13 cellular contexts compared by ENCODE assay signal in genomic region chr6:56767892-56768531, GRCh38.
DNase-seq lines count a peak whose midpoint lies in the region; ATAC-seq and TF ChIP-seq lines count a peak whose summit lies in the region.
"Had no signal": no experiment of that assay in that cellular context is flagged by ENCODE, and none has a peak within 500 bp of the region (broad histone marks: within the 10 kb centered on the region; RNA-seq: fewer than 3 reads in every experiment).

No MANE protein-coding gene starts in this region.

- H3K36me3 ChIP-seq in left ventricle myocardium inferior, result no peaks in the 10 kb centered on the region
- no peaks in the 10 kb centered on the region for H3K36me3 ChIP-seq in RWPE2 (ENCODE audit: low read depth)
- H3K36me3 ChIP-seq: colonic mucosa had no signal

- H3K4me3 ChIP-seq in left ventricle myocardium inferior, result no peak overlapping the region
- no peak overlapping the region for H3K4me3 ChIP-seq in RWPE2 (ENCODE audit: severe bottlenecking)
- H3K4me3 ChIP-seq: colonic mucosa had no signal

- H3K9me3 ChIP-seq in left ventricle myocardium inferior (replicated peaks), result no peaks in the 10 kb centered on the region
- no peaks in the 10 kb centered on the region for H3K9me3 ChIP-seq in RWPE2 (ENCODE audit: severe bottlenecking)
- H3K9me3 ChIP-seq: colonic mucosa had no signal

- DNase-seq in left ventricle myocardium inferior (no peak), Right ventricle myocardium inferior (ENCODE audit: missing footprints) (no peak), RWPE2 (ENCODE audit: low spot score) (no peak), fibroblast of peridontal ligament (ENCODE audit: extremely low read depth) (peak; percentile 41), superior temporal gyrus (ENCODE audit: extremely low spot score) (peak; percentile 69), NCI-H1930 (lab: John Stamatoyannopoulos, UW) (no peak)
- DNase-seq: activated naive CD8-positive, alpha-beta T cell treated with anti-CD3 and anti-CD28 coated beads for 36 hours; colonic mucosa; KBM-7; NCI-H2029; NCI-H748 treated with DMSO at 0.1 percent for 48 hours had no signal

- H3K27me3 ChIP-seq in left ventricle myocardium inferior (ENCODE audit: low read depth) (no peaks in the 10 kb centered on the region), RWPE2 (ENCODE audit: insufficient read depth, poor library complexity, severe bottlenecking) (no peaks in the 10 kb centered on the region)
- H3K27me3 ChIP-seq: colonic mucosa had no signal

- peaks cover 99% of the 10 kb centered on the region for H3K4me1 ChIP-seq in left ventricle myocardium inferior
- H3K4me1 ChIP-seq in RWPE2 (ENCODE audit: insufficient read depth, poor library complexity, severe bottlenecking), result peaks cover 33% of the 10 kb centered on the region
- H3K4me1 ChIP-seq: colonic mucosa had no signal

- TF ChIP-seq CTCF in left ventricle myocardium inferior (IDR thresholded peaks at IDR 0.05; ENCODE audit: borderline replicate concordance) (peak; percentile 49), RWPE2 (IDR thresholded peaks at IDR 0.05; ENCODE audit: poor library complexity, severe bottlenecking) (peak; percentile 35)

- no peak for ATAC-seq in Right ventricle myocardium inferior
- ATAC-seq in RWPE2 (ENCODE audit: low read depth), result no peak
- ATAC-seq in GM19023 (IDR thresholded peaks at IDR 0.05; ENCODE audit: unreplicated experiment), result no peak
- no peak for ATAC-seq in GM18867 (IDR thresholded peaks at IDR 0.05; ENCODE audit: unreplicated experiment)

- H3K27ac ChIP-seq in left ventricle myocardium inferior (replicated peaks) (peak overlapping the region; percentile 70), RWPE2 (ENCODE audit: poor library complexity, severe bottlenecking) (no peak overlapping the region)
- H3K27ac ChIP-seq: colonic mucosa had no signal

- intact Hi-C loops in left ventricle myocardium inferior (cut with micrococcal nuclease) (loop anchor here (10.0 kb wide), 2 partner anchors 63 to 77 kb away; no protein-coding TSS in a partner anchor), Right ventricle myocardium inferior (cut with DNase I) (no loop called here)

Comparison
In these comparisons a context has a peak if more than half of its experiments do, and no peak if none do; other contexts are left out.
1. DNase-seq: peak in fibroblast of peridontal ligament (single experiment) and superior temporal gyrus (single experiment); none in left ventricle myocardium inferior (single experiment), Right ventricle myocardium inferior (single experiment), RWPE2 (single experiment) and NCI-H1930 (0 of 2).